ENCODE assay signal across 12 cellular contexts in genomic region chr15:45112143-45112591, GRCh38. TPM values are rescaled to one million over a fixed set of nuclear protein-coding genes. Genes with fewer than 3 reads are reported as not detected.
DNase-seq lines count a peak whose midpoint lies in the region; ATAC-seq lines count a peak whose summit lies in the region.
"Had no signal": no experiment of that assay in that cellular context is flagged by ENCODE, and none has a peak within 500 bp of the region (broad histone marks: within the 10 kb centered on the region; RNA-seq: fewer than 3 reads in every experiment).

No MANE protein-coding gene starts in this region.

- POLR2A ChIA-PET in activated CD4-positive, alpha-beta memory T cell treated with anti-CD3 and anti-CD28 coated beads, Interleukin-2, amount 10 ng/mL, durations not matched to agents 7 days and 5 days (lab: Charles Lee) = no interaction called here

- H3K9me3 ChIP-seq in iPS-15b (ENCODE audit: control insufficient read depth, insufficient read depth, low read length) = no peaks in the 10 kb centered on the region
- H3K9me3 ChIP-seq: Peyer's patch had no signal

- CTCF ChIA-PET in activated CD4-positive, alpha-beta memory T cell treated with anti-CD3 and anti-CD28 coated beads, Interleukin-2, amount 10 ng/mL, durations not matched to agents 7 days and 5 days (lab: Charles Lee) = interaction anchor here (1.7 kb wide), 1 partner anchor 15 kb away, joined by 6 read pairs; no protein-coding TSS in a partner anchor

- peaks cover 82% of the 10 kb centered on the region for H3K27me3 Mint-ChIP-seq in activated T-cell treated with anti-CD3 and anti-CD28 coated beads, Interleukin-2, amount 50 U/mL, for 24 hours
- H3K27me3 Mint-ChIP-seq in activated CD4-positive, alpha-beta memory T cell treated with anti-CD3 and anti-CD28 coated beads, Interleukin-2, amount 10 ng/mL, durations not matched to agents 7 days and 5 days = peaks cover 68% of the 10 kb centered on the region
- H3K27me3 Mint-ChIP-seq in stimulated activated naive B cell treated with anti-CD40 and anti-IgM and Interleukin-4, amounts not matched to agents 10 μg/mL and 1 μg/mL and 100 μg/mL, for 72 hours = peaks cover 68 to 84% of the 10 kb centered on the region in 2 donors

- peaks cover 87% of the 10 kb centered on the region for H3K27me3 ChIP-seq in iPS-15b (ENCODE audit: control insufficient read depth, insufficient read depth, low read length)

- DNase-seq in activated T-cell treated with anti-CD3 and anti-CD28 coated beads, Interleukin-2, amount 50 U/mL, for 24 hours = no peak
- no peak for DNase-seq in activated T-cell treated with anti-CD3 and anti-CD28 coated beads, Interleukin-2, amount 50 U/mL, for 1 hour
- DNase-seq in activated CD4-positive, alpha-beta memory T cell treated with anti-CD3 and anti-CD28 coated beads, Interleukin-2, amount 10 ng/mL, durations not matched to agents 7 days and 5 days = no peak
- no peak for DNase-seq in stimulated activated naive B cell treated with anti-CD40 and anti-IgM and Interleukin-4, amounts not matched to agents 10 μg/mL and 1 μg/mL and 100 μg/mL, for 72 hours
- DNase-seq in DMS153 (lab: John Stamatoyannopoulos, UW) (no peak), ecto neural progenitor cell (ENCODE audit: low spot score) (no peak)
- DNase-seq: NCI-H2029 treated with DMSO at 0.1 percent for 48 hours, Peyer's patch had no signal

- H3K27ac Mint-ChIP-seq in activated T-cell treated with anti-CD3 and anti-CD28 coated beads, Interleukin-2, amount 50 U/mL, for 24 hours = peak overlapping the region; percentile 44
- no peak overlapping the region for H3K27ac Mint-ChIP-seq in activated CD4-positive, alpha-beta memory T cell treated with anti-CD3 and anti-CD28 coated beads, Interleukin-2, amount 10 ng/mL, durations not matched to agents 7 days and 5 days
- H3K27ac Mint-ChIP-seq in stimulated activated naive B cell treated with anti-CD40 and anti-IgM and Interleukin-4, amounts not matched to agents 10 μg/mL and 1 μg/mL and 100 μg/mL, for 72 hours = peak overlapping the region; percentile 16

- no peaks in the 10 kb centered on the region for H3K9me3 Mint-ChIP-seq in activated T-cell treated with anti-CD3 and anti-CD28 coated beads, Interleukin-2, amount 50 U/mL, for 24 hours
- no peaks in the 10 kb centered on the region for H3K9me3 Mint-ChIP-seq in activated CD4-positive, alpha-beta memory T cell treated with anti-CD3 and anti-CD28 coated beads, Interleukin-2, amount 10 ng/mL, durations not matched to agents 7 days and 5 days
- H3K9me3 Mint-ChIP-seq in stimulated activated naive B cell treated with anti-CD40 and anti-IgM and Interleukin-4, amounts not matched to agents 10 μg/mL and 1 μg/mL and 100 μg/mL, for 72 hours = no peaks in the 10 kb centered on the region

- no peak for ATAC-seq in stimulated activated naive B cell treated with anti-CD40 and anti-IgM and Interleukin-4, amounts not matched to agents 10 μg/mL and 1 μg/mL and 100 μg/mL, for 72 hours (replicated peaks)
- no peak for ATAC-seq in HG02938 (IDR thresholded peaks at IDR 0.05; ENCODE audit: unreplicated experiment)

- no peaks in the 10 kb centered on the region for H3K36me3 ChIP-seq in iPS-15b (ENCODE audit: control insufficient read depth, insufficient read depth, low read length)
- H3K36me3 ChIP-seq: Peyer's patch had no signal

- H3K9ac ChIP-seq in iPS-15b (ENCODE audit: low read depth, low read length) = no peak overlapping the region

- H3K4me3 ChIP-seq in iPS-15b (ENCODE audit: low read depth, low read length) = peak overlapping the region; percentile 42

- H3K4me1 Mint-ChIP-seq in activated T-cell treated with anti-CD3 and anti-CD28 coated beads, Interleukin-2, amount 50 U/mL, for 24 hours (ENCODE audit: low read depth) = peaks cover 34% of the 10 kb centered on the region
- peaks cover 18% of the 10 kb centered on the region for H3K4me1 Mint-ChIP-seq in activated CD4-positive, alpha-beta memory T cell treated with anti-CD3 and anti-CD28 coated beads, Interleukin-2, amount 10 ng/mL, durations not matched to agents 7 days and 5 days
- peaks cover 36 to 58% of the 10 kb centered on the region in 2 donors for H3K4me1 Mint-ChIP-seq in stimulated activated naive B cell treated with anti-CD40 and anti-IgM and Interleukin-4, amounts not matched to agents 10 μg/mL and 1 μg/mL and 100 μg/mL, for 72 hours

- H3K36me3 Mint-ChIP-seq in activated T-cell treated with anti-CD3 and anti-CD28 coated beads, Interleukin-2, amount 50 U/mL, for 24 hours (ENCODE audit: low read depth) = no peaks in the 10 kb centered on the region
- no peaks in the 10 kb centered on the region for H3K36me3 Mint-ChIP-seq in activated CD4-positive, alpha-beta memory T cell treated with anti-CD3 and anti-CD28 coated beads, Interleukin-2, amount 10 ng/mL, durations not matched to agents 7 days and 5 days (ENCODE audit: low read depth)
- no peaks in the 10 kb centered on the region for H3K36me3 Mint-ChIP-seq in stimulated activated naive B cell treated with anti-CD40 and anti-IgM and Interleukin-4, amounts not matched to agents 10 μg/mL and 1 μg/mL and 100 μg/mL, for 72 hours

- no peaks in the 10 kb centered on the region for H3K4me1 ChIP-seq in iPS-15b (ENCODE audit: control insufficient read depth, insufficient read depth, low read length)

- H3K4me3 Mint-ChIP-seq in activated T-cell treated with anti-CD3 and anti-CD28 coated beads, Interleukin-2, amount 50 U/mL, for 24 hours = peak overlapping the region; percentile 59
- H3K4me3 Mint-ChIP-seq in activated CD4-positive, alpha-beta memory T cell treated with anti-CD3 and anti-CD28 coated beads, Interleukin-2, amount 10 ng/mL, durations not matched to agents 7 days and 5 days = peak overlapping the region; percentile 0
- H3K4me3 Mint-ChIP-seq in stimulated activated naive B cell treated with anti-CD40 and anti-IgM and Interleukin-4, amounts not matched to agents 10 μg/mL and 1 μg/mL and 100 μg/mL, for 72 hours = peak overlapping the region; percentile 68 to 73

RNA-seq across cellular contexts. Expression of gene DUOX2, which starts 1.8 kb away (rescaled TPM):
- total RNA-seq in activated CD4-positive, alpha-beta memory T cell treated with anti-CD3 and anti-CD28 coated beads, Interleukin-2, amount 10 ng/mL, durations not matched to agents 7 days and 5 days = under 1 TPM in 1 of 2 experiments, not detected in 1; 0.23 TPM

RNA-seq across cellular contexts. Expression of gene DUOXA2, which starts 2.0 kb away (rescaled TPM):
- not detected for total RNA-seq in activated CD4-positive, alpha-beta memory T cell treated with anti-CD3 and anti-CD28 coated beads, Interleukin-2, amount 10 ng/mL, durations not matched to agents 7 days and 5 days
- total RNA-seq: aorta, liver had no signal

RNA-seq across cellular contexts. Expression of gene DUOXA1, which starts 17.5 kb away (rescaled TPM):
- total RNA-seq in activated CD4-positive, alpha-beta memory T cell treated with anti-CD3 and anti-CD28 coated beads, Interleukin-2, amount 10 ng/mL, durations not matched to agents 7 days and 5 days = not detected
- total RNA-seq: liver had no signal

RNA-seq across cellular contexts. Expression of gene DUOX1, which starts 17.6 kb away (rescaled TPM):
- total RNA-seq in activated CD4-positive, alpha-beta memory T cell treated with anti-CD3 and anti-CD28 coated beads, Interleukin-2, amount 10 ng/mL, durations not matched to agents 7 days and 5 days = under 1 TPM in 1 of 2 experiments, not detected in 1; 0.08 TPM

Comparison
In these comparisons a context has a peak if more than half of its experiments do, and no peak if none do; other contexts are left out.
1. H3K4me3 Mint-ChIP-seq: peak in every context shown above with its lines; median percentile 70 in stimulated activated naive B cell treated with anti-CD40 and anti-IgM and Interleukin-4, amounts not matched to agents 10 μg/mL and 1 μg/mL and 100 μg/mL, for 72 hours; 59 in activated T-cell treated with anti-CD3 and anti-CD28 coated beads, Interleukin-2, amount 50 U/mL, for 24 hours; 0 in activated CD4-positive, alpha-beta memory T cell treated with anti-CD3 and anti-CD28 coated beads, Interleukin-2, amount 10 ng/mL, durations not matched to agents 7 days and 5 days.